ENCODE assay signal across 13 cellular contexts in the genomic region with DNA sequence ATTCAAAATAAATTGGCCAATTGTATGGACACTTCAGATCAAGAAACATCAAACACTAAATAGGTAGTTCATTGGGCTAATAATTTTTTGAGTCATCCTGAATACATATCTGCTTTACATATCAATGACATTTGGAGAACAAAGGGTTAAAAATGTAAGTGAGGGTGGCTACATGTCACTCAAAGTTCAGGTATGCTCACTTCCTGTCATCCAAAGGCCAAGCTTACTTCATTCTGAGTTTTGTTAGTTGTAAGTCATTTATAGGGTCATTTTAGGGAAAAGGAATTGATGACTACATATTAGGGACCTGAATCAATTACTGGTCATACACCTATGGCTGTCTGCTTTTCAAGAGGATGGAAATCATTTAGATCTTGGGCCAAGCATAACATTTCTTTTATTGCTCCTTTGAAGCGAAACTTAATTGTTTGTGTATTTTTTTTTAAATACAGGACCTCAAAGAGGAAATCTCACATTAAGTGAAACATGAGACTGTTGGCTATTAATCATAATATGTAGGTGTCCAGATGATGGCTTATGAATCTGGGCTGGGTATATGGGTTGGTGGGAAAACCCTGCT.
"Had no signal": no experiment of that assay in that cellular context is flagged by ENCODE, and none has a peak within 500 bp of the region (broad histone marks: within the 10 kb centered on the region; RNA-seq: fewer than 3 reads in every experiment).

No MANE protein-coding gene starts in this region.

- H3K4me3 Mint-ChIP-seq: activated T-cell treated with anti-CD3 and anti-CD28 coated beads, Interleukin-2, amount 50 U/mL, for 24 hours; neural crest cell had no signal

- ATAC-seq: left lobe of liver, psoas muscle, right lobe of liver had no signal

- DNase-seq: activated CD4-positive, alpha-beta T cell treated with anti-CD3 and anti-CD28 coated beads for 1 hour; activated CD4-positive, alpha-beta T cell treated with anti-CD3 and anti-CD28 coated beads, Interleukin-2, amount 50 U/mL, for 48 hours; activated effector memory CD4-positive, alpha-beta T cell treated with Interleukin-2 at 50 U/mL for 16 hours; activated naive CD4-positive, alpha-beta T cell treated with anti-CD3 and anti-CD28 coated beads, Interleukin-2, amount 50 U/mL, for 16 hours; activated T-cell treated with anti-CD3 and anti-CD28 coated beads, Interleukin-2, amount 50 U/mL, for 24 hours; caudate nucleus; psoas muscle; right lobe of liver; stomach; testis; upper lobe of left lung had no signal

- H3K27ac Mint-ChIP-seq: activated T-cell treated with anti-CD3 and anti-CD28 coated beads, Interleukin-2, amount 50 U/mL, for 24 hours had no signal

- H3K27me3 Mint-ChIP-seq: activated T-cell treated with anti-CD3 and anti-CD28 coated beads, Interleukin-2, amount 50 U/mL, for 24 hours had no signal

- H3K4me1 Mint-ChIP-seq: neural crest cell had no signal

- H3K9me3 Mint-ChIP-seq: activated T-cell treated with anti-CD3 and anti-CD28 coated beads, Interleukin-2, amount 50 U/mL, for 24 hours had no signal
